Comparison of ENCODE assay signal across 11 cellular contexts in the genomic region with DNA sequence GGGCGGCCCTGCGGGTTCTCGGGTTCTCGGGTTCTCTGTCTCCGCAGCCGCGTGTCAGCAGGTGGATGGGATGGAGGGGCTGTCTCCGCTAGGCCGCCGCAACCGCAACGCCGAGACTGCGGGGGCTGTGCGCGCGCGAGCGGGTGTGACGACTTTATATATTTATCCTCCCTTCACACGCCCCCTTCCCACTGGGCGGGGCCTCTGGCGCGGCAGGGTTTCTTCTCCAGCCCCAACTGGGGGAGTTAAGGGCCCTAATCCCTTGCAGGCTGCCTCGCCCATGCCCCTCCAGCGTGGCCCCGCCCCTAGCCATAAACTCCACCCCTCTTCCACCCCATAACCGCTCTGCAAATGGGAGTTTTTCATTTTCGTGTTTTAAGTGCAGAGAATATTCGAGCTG. TPM values are rescaled to one million over a fixed set of nuclear protein-coding genes. Genes with fewer than 3 reads are reported as not detected.
DNase-seq lines count a peak whose midpoint lies in the region; ATAC-seq, FAIRE-seq and TF ChIP-seq lines count a peak whose summit lies in the region.
"Had no signal": no experiment of that assay in that cellular context is flagged by ENCODE, and none has a peak within 500 bp of the region (broad histone marks: within the 10 kb centered on the region; RNA-seq: fewer than 3 reads in every experiment).

No MANE protein-coding gene starts in this region.

- H3K27ac ChIP-seq in angular gyrus (ENCODE audit: low read depth, low read length): peak overlapping the region; percentile 35
- H3K27ac ChIP-seq in kidney (ENCODE audit: low read depth in 2 of 2, low read length in 2 of 2): no peak overlapping the region
- no peak overlapping the region for H3K27ac ChIP-seq in subcutaneous abdominal adipose tissue (ENCODE audit: low read depth, low read length)
- H3K27ac ChIP-seq: gastroesophageal sphincter had no signal

- H3K4me1 Mint-ChIP-seq in activated CD4-positive, alpha-beta T cell treated with anti-CD3 and anti-CD28 coated beads, Interleukin-2, amount 10 ng/mL, durations not matched to agents 7 days and 5 days: peaks cover 9% of the 10 kb centered on the region
- H3K4me1 Mint-ChIP-seq: central memory CD8-positive, alpha-beta T cell had no signal

- H3K4me3 Mint-ChIP-seq in activated CD4-positive, alpha-beta T cell treated with anti-CD3 and anti-CD28 coated beads, Interleukin-2, amount 10 ng/mL, durations not matched to agents 7 days and 5 days: no peak overlapping the region
- H3K4me3 Mint-ChIP-seq: central memory CD8-positive, alpha-beta T cell had no signal

- CTCF ChIA-PET in activated CD4-positive, alpha-beta T cell treated with anti-CD3 and anti-CD28 coated beads, Interleukin-2, amount 10 ng/mL, durations not matched to agents 7 days and 5 days (lab: Charles Lee): no interaction called here

- no peaks in the 10 kb centered on the region for H3K36me3 ChIP-seq in kidney (ENCODE audit: control insufficient read depth in 1 of 2, insufficient read depth in 2 of 2, low read length in 2 of 2)
- H3K36me3 ChIP-seq in subcutaneous abdominal adipose tissue (ENCODE audit: control insufficient read depth in 5 of 5, insufficient read depth in 5 of 5, low read length in 5 of 5): no peaks in the 10 kb centered on the region
- H3K36me3 ChIP-seq: gastroesophageal sphincter had no signal

- peak; percentile 17 for DNase-seq in activated CD4-positive, alpha-beta T cell treated with anti-CD3 and anti-CD28 coated beads for 48 hours
- no peak for DNase-seq in activated CD4-positive, alpha-beta T cell treated with anti-CD3 and anti-CD28 coated beads, Interleukin-2, amount 10 ng/mL, durations not matched to agents 7 days and 5 days
- DNase-seq in kidney (peak; percentile 65), NCI-H1092 (lab: John Stamatoyannopoulos, UW) (no peak)
- DNase-seq in effector CD4-positive, alpha-beta T cell: no peak
- DNase-seq: activated CD4-positive, alpha-beta T cell treated with anti-CD3 and anti-CD28 coated beads for 4 hours had no signal

- FAIRE-seq in kidney (lab: Jason Lieb, UNC): no peak

- TF ChIP-seq CTCF in kidney (IDR thresholded peaks at IDR 0.05; ENCODE audit: borderline replicate concordance, extremely low read depth, insufficient read depth): no peak

- H3K9me3 Mint-ChIP-seq in activated CD4-positive, alpha-beta T cell treated with anti-CD3 and anti-CD28 coated beads, Interleukin-2, amount 10 ng/mL, durations not matched to agents 7 days and 5 days: no peaks in the 10 kb centered on the region
- H3K9me3 Mint-ChIP-seq: central memory CD8-positive, alpha-beta T cell had no signal

- no peaks in the 10 kb centered on the region for H3K4me1 ChIP-seq in kidney (ENCODE audit: control insufficient read depth in 1 of 2, insufficient read depth in 1 of 2, low read depth in 1 of 2, low read length in 2 of 2)
- H3K4me1 ChIP-seq in subcutaneous abdominal adipose tissue (ENCODE audit: control insufficient read depth in 5 of 5, insufficient read depth in 5 of 5, low read length in 5 of 5): peaks cover 0 to 43% (median 28%) of the 10 kb centered on the region in 5 donors

- POLR2A ChIA-PET in activated CD4-positive, alpha-beta T cell treated with anti-CD3 and anti-CD28 coated beads, Interleukin-2, amount 10 ng/mL, durations not matched to agents 7 days and 5 days (lab: Charles Lee): no interaction called here

- H3K27ac Mint-ChIP-seq in activated CD4-positive, alpha-beta T cell treated with anti-CD3 and anti-CD28 coated beads, Interleukin-2, amount 10 ng/mL, durations not matched to agents 7 days and 5 days: no peak overlapping the region

- H3K9ac ChIP-seq in kidney (ENCODE audit: low read length in 2 of 2) (no peak overlapping the region), subcutaneous abdominal adipose tissue (ENCODE audit: low read length in 5 of 5) (no peak overlapping the region)

- H3K27me3 Mint-ChIP-seq in activated CD4-positive, alpha-beta T cell treated with anti-CD3 and anti-CD28 coated beads, Interleukin-2, amount 10 ng/mL, durations not matched to agents 7 days and 5 days: peaks cover 64% of the 10 kb centered on the region

- H3K9me3 ChIP-seq in kidney (ENCODE audit: control insufficient read depth in 1 of 2, low read length in 2 of 2) (no peaks in the 10 kb centered on the region), subcutaneous abdominal adipose tissue (ENCODE audit: control insufficient read depth in 5 of 5, low read length in 5 of 5) (no peaks in the 10 kb centered on the region)
- H3K9me3 ChIP-seq: gastroesophageal sphincter had no signal

- no peak for ATAC-seq in GM21381 (IDR thresholded peaks at IDR 0.05; ENCODE audit: unreplicated experiment)

- H3K4me3 ChIP-seq in kidney (ENCODE audit: low read length in 2 of 2): no peak overlapping the region
- peak overlapping the region in 3 of 5 donors; percentile 31 to 50 (median 34) for H3K4me3 ChIP-seq in subcutaneous abdominal adipose tissue (ENCODE audit: low read depth in 1 of 5, low read length in 5 of 5)

- H3K36me3 Mint-ChIP-seq in activated CD4-positive, alpha-beta T cell treated with anti-CD3 and anti-CD28 coated beads, Interleukin-2, amount 10 ng/mL, durations not matched to agents 7 days and 5 days (ENCODE audit: low read depth): no peaks in the 10 kb centered on the region

- H3K27me3 ChIP-seq in subcutaneous abdominal adipose tissue (ENCODE audit: control insufficient read depth in 5 of 5, insufficient read depth in 4 of 5, low read length in 5 of 5): peaks cover 49 to 79% (median 73%) of the 10 kb centered on the region in 5 donors

- intact Hi-C loops in kidney (cut with DNase I): no loop called here

RNA-seq across cellular contexts. Expression of a gene that starts 3.4 kb away (rescaled TPM):
- not detected for total RNA-seq in activated CD4-positive, alpha-beta T cell treated with anti-CD3 and anti-CD28 coated beads, Interleukin-2, amount 10 ng/mL, durations not matched to agents 7 days and 5 days
- 6.6 TPM for total RNA-seq in kidney
- 1.4 TPM for polyA plus RNA-seq in kidney (ENCODE audit: insufficient read depth, low read depth, low replicate concordance)

Comparison
In these comparisons a context has a peak if more than half of its experiments do, and no peak if none do; other contexts are left out.
1. DNase-seq: peak in activated CD4-positive, alpha-beta T cell treated with anti-CD3 and anti-CD28 coated beads for 48 hours (single experiment) and kidney (single experiment); none in activated CD4-positive, alpha-beta T cell treated with anti-CD3 and anti-CD28 coated beads, Interleukin-2, amount 10 ng/mL, durations not matched to agents 7 days and 5 days (single experiment), NCI-H1092 (single experiment) and effector CD4-positive, alpha-beta T cell (single experiment).
2. H3K4me3 ChIP-seq: peak in subcutaneous abdominal adipose tissue (3 of 5); none in kidney (0 of 2).